ENCODE assay signal across 11 cellular contexts in genomic region chr2:160409480-160409879, GRCh38.
A peak's percentile ranks its signal among the peaks of the same experiment; 100 is the strongest.
DNase-seq lines count a peak whose midpoint lies in the region; ATAC-seq and TF ChIP-seq lines count a peak whose summit lies in the region.
"Had no signal": no experiment of that assay in that cellular context is flagged by ENCODE, and none has a peak within 500 bp of the region (broad histone marks: within the 10 kb centered on the region; RNA-seq: fewer than 3 reads in every experiment).

No MANE protein-coding gene starts in this region.

- intact Hi-C loops in heart right ventricle (cut with DNase I) (loop anchor here in 7 of 10 donors (5.0 to 10.0 kb wide), 9 partner anchors 37 to 565 kb away; partner anchors contain the start of gene RBMS1 (in 2 of the 7)), Right ventricle myocardium inferior (cut with DNase I) (loop anchor here (5.0 kb wide), 2 partner anchors 82 to 132 kb away; no protein-coding TSS in a partner anchor)

- H3K4me3 ChIP-seq in heart right ventricle (no peak overlapping the region), mesodermal cell (ENCODE audit: extremely low read depth, insufficient read depth, low read length, poor library complexity, severe bottlenecking) (no peak overlapping the region)

- H3K4me1 ChIP-seq in heart right ventricle (peaks cover 6 to 65% (median 58%) of the 10 kb centered on the region in 9 donors), mesodermal cell (ENCODE audit: control insufficient read depth, insufficient read depth, low read length, poor library complexity, severe bottlenecking) (peaks cover 21% of the 10 kb centered on the region)

- ATAC-seq in heart right ventricle (no peak), Right ventricle myocardium inferior (no peak), GM18511 (IDR thresholded peaks at IDR 0.05; ENCODE audit: unreplicated experiment) (no peak), HG03342 (IDR thresholded peaks at IDR 0.05; ENCODE audit: unreplicated experiment) (no peak)
- ATAC-seq in activated naive CD8-positive, alpha-beta T cell treated with anti-CD3 and anti-CD28 coated beads, Interleukin-2, amount 50 U/mL, for 24 hours: peak; percentile 21
- ATAC-seq: activated CD8-positive, alpha-beta memory T cell treated with anti-CD3 and anti-CD28 coated beads, Interleukin-2, amount 10 ng/mL, durations not matched to agents 7 days and 5 days had no signal

- H3K36me3 Mint-ChIP-seq in activated naive CD8-positive, alpha-beta T cell treated with anti-CD3 and anti-CD28 coated beads, Interleukin-2, amount 50 U/mL, for 24 hours (ENCODE audit: low read depth): peaks cover 4% of the 10 kb centered on the region

- no peak for TF ChIP-seq CTCF in heart right ventricle (IDR thresholded peaks at IDR 0.05)

- H3K36me3 ChIP-seq in heart right ventricle (peaks cover 0 to 5% (median 0%) of the 10 kb centered on the region in 9 donors), mesodermal cell (ENCODE audit: control insufficient read depth, insufficient read depth, low read length) (no peaks in the 10 kb centered on the region)

- H3K4me1 Mint-ChIP-seq in activated naive CD8-positive, alpha-beta T cell treated with anti-CD3 and anti-CD28 coated beads, Interleukin-2, amount 50 U/mL, for 24 hours: peaks cover 76% of the 10 kb centered on the region

- peak overlapping the region in 6 of 10 donors; percentile 3 to 100 (median 96) for H3K27ac ChIP-seq in heart right ventricle
- peak overlapping the region; percentile 85 for H3K27ac ChIP-seq in mesodermal cell (ENCODE audit: low read depth, low read length, severe bottlenecking)

- WGBS in heart right ventricle, 2 donors: 67 to 69% methylated on average over 1 of the region's 1 CpG
- WGBS in mesodermal cell (ENCODE audit: insufficient coverage in 2 of 2), 2 experiments: 100% methylated on average over 1 of the region's 1 CpG; no CpG with 5 or more reads in 1 of the 2 experiments

- H3K9me3 ChIP-seq in heart right ventricle: no peaks in the 10 kb centered on the region
- no peaks in the 10 kb centered on the region for H3K9me3 ChIP-seq in mesodermal cell (ENCODE audit: control insufficient read depth, low read length)

- no peak for DNase-seq in heart right ventricle
- DNase-seq in Right ventricle myocardium inferior (ENCODE audit: missing footprints): no peak
- DNase-seq in activated naive CD8-positive, alpha-beta T cell treated with anti-CD3 and anti-CD28 coated beads, Interleukin-2, amount 50 U/mL, for 24 hours: no peak
- DNase-seq in D341Med (ENCODE audit: low spot score): no peak
- no peak for DNase-seq in NAMALWA (ENCODE audit: low spot score)
- DNase-seq: activated CD8-positive, alpha-beta memory T cell treated with anti-CD3 and anti-CD28 coated beads, Interleukin-2, amount 10 ng/mL, durations not matched to agents 7 days and 5 days; NCI-H1694; SW 1271 had no signal

- H3K9me3 Mint-ChIP-seq in activated naive CD8-positive, alpha-beta T cell treated with anti-CD3 and anti-CD28 coated beads, Interleukin-2, amount 50 U/mL, for 24 hours: no peaks in the 10 kb centered on the region

- H3K27me3 ChIP-seq in heart right ventricle: no peaks in the 10 kb centered on the region

- H3K27me3 Mint-ChIP-seq in activated naive CD8-positive, alpha-beta T cell treated with anti-CD3 and anti-CD28 coated beads, Interleukin-2, amount 50 U/mL, for 24 hours: no peaks in the 10 kb centered on the region
- H3K27me3 Mint-ChIP-seq: activated CD8-positive, alpha-beta memory T cell treated with anti-CD3 and anti-CD28 coated beads, Interleukin-2, amount 10 ng/mL, durations not matched to agents 7 days and 5 days had no signal

- peak overlapping the region; percentile 57 for H3K4me3 Mint-ChIP-seq in activated naive CD8-positive, alpha-beta T cell treated with anti-CD3 and anti-CD28 coated beads, Interleukin-2, amount 50 U/mL, for 24 hours

- peak overlapping the region; percentile 89 for H3K27ac Mint-ChIP-seq in activated naive CD8-positive, alpha-beta T cell treated with anti-CD3 and anti-CD28 coated beads, Interleukin-2, amount 50 U/mL, for 24 hours
